Comparison of ENCODE assay signal across 34 cellular contexts in the genomic region with DNA sequence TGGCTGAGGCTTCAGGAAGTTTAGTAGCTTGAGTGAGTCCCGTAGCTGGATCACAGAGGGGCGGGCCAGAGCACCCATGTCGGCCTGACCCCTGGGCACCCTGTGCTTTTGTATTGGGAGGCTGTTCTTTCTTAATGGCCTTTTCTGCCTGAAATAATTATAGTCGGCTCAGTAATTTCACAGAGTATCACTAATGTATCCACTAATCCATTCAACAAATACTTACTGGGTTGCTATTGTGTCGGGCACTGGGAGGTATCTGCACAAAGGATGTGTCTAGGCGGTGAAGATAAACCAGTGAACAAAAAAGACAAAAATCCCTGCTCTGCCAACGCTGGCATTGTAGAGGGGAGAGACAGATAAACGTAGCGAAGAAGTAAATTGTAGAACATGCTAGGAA.
"Had no signal": no experiment of that assay in that cellular context is flagged by ENCODE, and none has a peak within 500 bp of the region (broad histone marks: within the 10 kb centered on the region; RNA-seq: fewer than 3 reads in every experiment).

No MANE protein-coding gene starts in this region.

- H3K4me3 Mint-ChIP-seq: activated B cell treated with CpG ODN at 0.5 μM for 24 hours; activated CD4-positive, alpha-beta memory T cell treated with anti-CD3 and anti-CD28 coated beads, Interleukin-2, amount 10 ng/mL, durations not matched to agents 7 days and 5 days; activated CD4-positive, alpha-beta T cell treated with anti-CD3 and anti-CD28 coated beads for 36 hours; activated CD4-positive, alpha-beta T cell treated with anti-CD3 and anti-CD28 coated beads, Interleukin-2, amount 10 ng/mL, durations not matched to agents 7 days and 5 days; activated CD8-positive, alpha-beta memory T cell treated with anti-CD3 and anti-CD28 coated beads, Interleukin-2, amount 10 ng/mL, durations not matched to agents 7 days and 5 days; activated CD8-positive, alpha-beta T cell treated with anti-CD3 and anti-CD28 coated beads, Interleukin-2, amount 10 ng/mL, durations not matched to agents 7 days and 5 days; activated naive CD4-positive, alpha-beta T cell treated with anti-CD3 and anti-CD28 coated beads, Interleukin-2, amount 10 ng/mL, durations not matched to agents 7 days and 5 days; activated naive CD4-positive, alpha-beta T cell treated with anti-CD3 and anti-CD28 coated beads, Interleukin-2, amount 50 U/mL, for 24 hours; activated naive CD8-positive, alpha-beta T cell; activated naive CD8-positive, alpha-beta T cell treated with anti-CD3 and anti-CD28 coated beads, Interleukin-2, amount 10 ng/mL, durations not matched to agents 7 days and 5 days; activated naive CD8-positive, alpha-beta T cell treated with anti-CD3 and anti-CD28 coated beads, Interleukin-2, amount 50 U/mL, for 24 hours; activated T-cell treated with anti-CD3 and anti-CD28 coated beads, Interleukin-2, amount 50 U/mL, for 24 hours; brain; T-helper 1 cell treated with Interleukin-12 subunit alpha and Interleukin-12 subunit beta and Interleukin-4 antibody, amounts not matched to agents 30 μg/mL and 1 μg/mL, for 36 hours; T-helper 2 cell treated with Interferon-gamma antibody and Interleukin-4, amounts not matched to agents 5 μg/mL and 100 μg/mL, for 36 hours had no signal

- H3K4me1 Mint-ChIP-seq: activated B cell treated with CpG ODN at 0.5 μM for 24 hours; activated CD4-positive, alpha-beta memory T cell treated with anti-CD3 and anti-CD28 coated beads, Interleukin-2, amount 10 ng/mL, durations not matched to agents 7 days and 5 days; activated CD4-positive, alpha-beta T cell treated with anti-CD3 and anti-CD28 coated beads for 36 hours; activated CD4-positive, alpha-beta T cell treated with anti-CD3 and anti-CD28 coated beads, Interleukin-2, amount 10 ng/mL, durations not matched to agents 7 days and 5 days; activated CD8-positive, alpha-beta memory T cell treated with anti-CD3 and anti-CD28 coated beads, Interleukin-2, amount 10 ng/mL, durations not matched to agents 7 days and 5 days; activated naive CD4-positive, alpha-beta T cell treated with anti-CD3 and anti-CD28 coated beads, Interleukin-2, amount 10 ng/mL, durations not matched to agents 7 days and 5 days; activated naive CD4-positive, alpha-beta T cell treated with anti-CD3 and anti-CD28 coated beads, Interleukin-2, amount 50 U/mL, for 24 hours; activated naive CD8-positive, alpha-beta T cell treated with anti-CD3 and anti-CD28 coated beads, Interleukin-2, amount 10 ng/mL, durations not matched to agents 7 days and 5 days had no signal

- H3K27me3 ChIP-seq: ascending aorta, cardiac muscle cell had no signal

- H3K36me3 Mint-ChIP-seq: activated CD8-positive, alpha-beta memory T cell treated with anti-CD3 and anti-CD28 coated beads, Interleukin-2, amount 10 ng/mL, durations not matched to agents 7 days and 5 days; activated naive CD4-positive, alpha-beta T cell treated with anti-CD3 and anti-CD28 coated beads, Interleukin-2, amount 10 ng/mL, durations not matched to agents 7 days and 5 days; activated naive CD4-positive, alpha-beta T cell treated with anti-CD3 and anti-CD28 coated beads, Interleukin-2, amount 50 U/mL, for 24 hours; activated naive CD8-positive, alpha-beta T cell; activated naive CD8-positive, alpha-beta T cell treated with anti-CD3 and anti-CD28 coated beads, Interleukin-2, amount 10 ng/mL, durations not matched to agents 7 days and 5 days; brain had no signal

- H3K4me1 ChIP-seq: ascending aorta had no signal

- H3K27me3 Mint-ChIP-seq: activated CD4-positive, alpha-beta memory T cell treated with anti-CD3 and anti-CD28 coated beads, Interleukin-2, amount 10 ng/mL, durations not matched to agents 7 days and 5 days; activated CD8-positive, alpha-beta memory T cell treated with anti-CD3 and anti-CD28 coated beads, Interleukin-2, amount 10 ng/mL, durations not matched to agents 7 days and 5 days; activated naive CD4-positive, alpha-beta T cell treated with anti-CD3 and anti-CD28 coated beads, Interleukin-2, amount 10 ng/mL, durations not matched to agents 7 days and 5 days; activated naive CD8-positive, alpha-beta T cell treated with anti-CD3 and anti-CD28 coated beads, Interleukin-2, amount 10 ng/mL, durations not matched to agents 7 days and 5 days had no signal

- H3K36me3 ChIP-seq: ascending aorta, cardiac muscle cell had no signal

- H3K27ac Mint-ChIP-seq: activated B cell treated with CpG ODN at 0.5 μM for 24 hours; activated CD4-positive, alpha-beta memory T cell treated with anti-CD3 and anti-CD28 coated beads, Interleukin-2, amount 10 ng/mL, durations not matched to agents 7 days and 5 days; activated CD4-positive, alpha-beta T cell treated with anti-CD3 and anti-CD28 coated beads for 36 hours; activated CD4-positive, alpha-beta T cell treated with anti-CD3 and anti-CD28 coated beads, Interleukin-2, amount 10 ng/mL, durations not matched to agents 7 days and 5 days; activated CD8-positive, alpha-beta memory T cell treated with anti-CD3 and anti-CD28 coated beads, Interleukin-2, amount 10 ng/mL, durations not matched to agents 7 days and 5 days; activated CD8-positive, alpha-beta T cell treated with anti-CD3 and anti-CD28 coated beads, Interleukin-2, amount 10 ng/mL, durations not matched to agents 7 days and 5 days; activated naive CD4-positive, alpha-beta T cell treated with anti-CD3 and anti-CD28 coated beads, Interleukin-2, amount 10 ng/mL, durations not matched to agents 7 days and 5 days; activated naive CD4-positive, alpha-beta T cell treated with anti-CD3 and anti-CD28 coated beads, Interleukin-2, amount 50 U/mL, for 24 hours; activated naive CD8-positive, alpha-beta T cell; activated naive CD8-positive, alpha-beta T cell treated with anti-CD3 and anti-CD28 coated beads, Interleukin-2, amount 10 ng/mL, durations not matched to agents 7 days and 5 days; activated naive CD8-positive, alpha-beta T cell treated with anti-CD3 and anti-CD28 coated beads, Interleukin-2, amount 50 U/mL, for 24 hours; activated T-cell treated with anti-CD3 and anti-CD28 coated beads, Interleukin-2, amount 50 U/mL, for 24 hours; activated T-helper 2 cell treated with anti-CD3 and anti-CD28 coated beads, Interferon-gamma antibody, Interleukin-2, Interleukin-4, amounts not matched to agents 10 μg/mL and 5 μg/mL and 100 μg/mL, durations not matched to agents 14 hours and 24 hours and 36 hours; T-helper 1 cell treated with Interleukin-12 subunit alpha and Interleukin-12 subunit beta and Interleukin-4 antibody, amounts not matched to agents 30 μg/mL and 1 μg/mL, for 36 hours; T-helper 2 cell treated with Interferon-gamma antibody and Interleukin-4, amounts not matched to agents 5 μg/mL and 100 μg/mL, for 36 hours had no signal

- H3K4me3 ChIP-seq: ascending aorta, cardiac muscle cell had no signal

- ATAC-seq: activated CD4-positive, alpha-beta T cell treated with anti-CD3 and anti-CD28 coated beads for 36 hours; activated CD8-positive, alpha-beta memory T cell treated with anti-CD3 and anti-CD28 coated beads, Interleukin-2, amount 10 ng/mL, durations not matched to agents 7 days and 5 days; activated CD8-positive, alpha-beta T cell treated with anti-CD3 and anti-CD28 coated beads, Interleukin-2, amount 10 ng/mL, durations not matched to agents 7 days and 5 days; activated naive CD8-positive, alpha-beta T cell treated with anti-CD3 and anti-CD28 coated beads, Interleukin-2, amount 50 U/mL, for 24 hours had no signal

- H3K9me3 Mint-ChIP-seq: activated B cell treated with CpG ODN at 0.5 μM for 24 hours; activated CD4-positive, alpha-beta memory T cell treated with anti-CD3 and anti-CD28 coated beads, Interleukin-2, amount 10 ng/mL, durations not matched to agents 7 days and 5 days; activated CD4-positive, alpha-beta T cell treated with anti-CD3 and anti-CD28 coated beads, Interleukin-2, amount 10 ng/mL, durations not matched to agents 7 days and 5 days; activated naive CD4-positive, alpha-beta T cell treated with anti-CD3 and anti-CD28 coated beads, Interleukin-2, amount 50 U/mL, for 24 hours; activated naive CD8-positive, alpha-beta T cell treated with anti-CD3 and anti-CD28 coated beads, Interleukin-2, amount 10 ng/mL, durations not matched to agents 7 days and 5 days; activated naive CD8-positive, alpha-beta T cell treated with anti-CD3 and anti-CD28 coated beads, Interleukin-2, amount 50 U/mL, for 24 hours; activated T-cell treated with anti-CD3 and anti-CD28 coated beads, Interleukin-2, amount 50 U/mL, for 24 hours; activated T-helper 2 cell treated with anti-CD3 and anti-CD28 coated beads, Interferon-gamma antibody, Interleukin-2, Interleukin-4, amounts not matched to agents 10 μg/mL and 5 μg/mL and 100 μg/mL, durations not matched to agents 14 hours and 24 hours and 36 hours; T-helper 1 cell treated with Interleukin-12 subunit alpha and Interleukin-12 subunit beta and Interleukin-4 antibody, amounts not matched to agents 30 μg/mL and 1 μg/mL, for 36 hours; T-helper 2 cell treated with Interferon-gamma antibody and Interleukin-4, amounts not matched to agents 5 μg/mL and 100 μg/mL, for 36 hours had no signal

- H3K9me3 ChIP-seq: ascending aorta had no signal

- H3K27ac ChIP-seq: ascending aorta, cardiac muscle cell, VCaP had no signal

- DNase-seq: activated B cell treated with CpG ODN at 0.5 μM for 24 hours; activated CD4-positive, alpha-beta memory T cell treated with anti-CD3 and anti-CD28 coated beads, Interleukin-2, amount 10 ng/mL, durations not matched to agents 7 days and 5 days; activated CD4-positive, alpha-beta T cell treated with anti-CD3 and anti-CD28 coated beads for 36 hours; activated CD4-positive, alpha-beta T cell treated with anti-CD3 and anti-CD28 coated beads for 48 hours; activated CD4-positive, alpha-beta T cell treated with anti-CD3 and anti-CD28 coated beads, Interleukin-2, amount 10 ng/mL, durations not matched to agents 7 days and 5 days; activated CD4-positive, alpha-beta T cell treated with anti-CD3 and anti-CD28 coated beads, Interleukin-2, amount 50 U/mL, for 48 hours; activated CD4-positive, CD25-positive, alpha-beta regulatory T cell treated with anti-CD3 and anti-CD28 coated beads, Interleukin-2, amount 50 U/mL, for 72 hours; activated CD8-positive, alpha-beta memory T cell treated with anti-CD3 and anti-CD28 coated beads for 24 hours; activated CD8-positive, alpha-beta memory T cell treated with anti-CD3 and anti-CD28 coated beads, Interleukin-2, amount 10 ng/mL, durations not matched to agents 7 days and 5 days; activated CD8-positive, alpha-beta memory T cell treated with anti-CD3 and anti-CD28 coated beads, Interleukin-2, amount 50 U/mL, for 48 hours; activated CD8-positive, alpha-beta T cell treated with anti-CD3 and anti-CD28 coated beads, Interleukin-2, amount 10 ng/mL, durations not matched to agents 7 days and 5 days; activated effector memory CD4-positive, alpha-beta T cell treated with Interleukin-2 at 50 U/mL for 16 hours; activated gamma-delta T cell; activated naive CD4-positive, alpha-beta T cell treated with anti-CD3 and anti-CD28 coated beads, Interleukin-2, amount 10 ng/mL, durations not matched to agents 7 days and 5 days; activated naive CD4-positive, alpha-beta T cell treated with Interleukin-2 at 50 U/mL for 16 hours; activated naive CD8-positive, alpha-beta T cell treated with anti-CD3 and anti-CD28 coated beads, Interleukin-2, amount 10 ng/mL, durations not matched to agents 7 days and 5 days; activated naive CD8-positive, alpha-beta T cell treated with anti-CD3 and anti-CD28 coated beads, Interleukin-2, amount 50 U/mL, for 24 hours; activated T-cell treated with anti-CD3 and anti-CD28 coated beads, Interleukin-2, amount 50 U/mL, for 24 hours; activated T-cell treated with anti-CD3 and anti-CD28 coated beads, Interleukin-2, amount 50 U/mL, for 48 hours; amygdala; anterior cingulate cortex; central memory CD4-positive, alpha-beta T cell; T-helper 1 cell; T-helper 2 cell; T-helper 9 cell had no signal
